ENCODE assay signal across 3 cellular contexts in genomic region chr18:27762054-27762453, GRCh38.
TF ChIP-seq lines count a peak whose summit lies in the region.

No MANE protein-coding gene starts in this region.

TF ChIP-seq in SK-N-SH, 30 proteins besides CTCF, POLR2A, EP300 and RAD21:
- TF ChIP-seq MAX (IDR thresholded peaks at IDR 0.05; ENCODE audit: low read depth), result no peak
- TF ChIP-seq TCF12 (IDR thresholded peaks at IDR 0.05), result no peak
- TF ChIP-seq NFIC (IDR thresholded peaks at IDR 0.05; ENCODE audit: borderline replicate concordance), result no peak
- TF ChIP-seq TEAD4 (IDR thresholded peaks at IDR 0.05; ENCODE audit: borderline replicate concordance, insufficient read depth), result no peak
- TF ChIP-seq, protein P1, sequence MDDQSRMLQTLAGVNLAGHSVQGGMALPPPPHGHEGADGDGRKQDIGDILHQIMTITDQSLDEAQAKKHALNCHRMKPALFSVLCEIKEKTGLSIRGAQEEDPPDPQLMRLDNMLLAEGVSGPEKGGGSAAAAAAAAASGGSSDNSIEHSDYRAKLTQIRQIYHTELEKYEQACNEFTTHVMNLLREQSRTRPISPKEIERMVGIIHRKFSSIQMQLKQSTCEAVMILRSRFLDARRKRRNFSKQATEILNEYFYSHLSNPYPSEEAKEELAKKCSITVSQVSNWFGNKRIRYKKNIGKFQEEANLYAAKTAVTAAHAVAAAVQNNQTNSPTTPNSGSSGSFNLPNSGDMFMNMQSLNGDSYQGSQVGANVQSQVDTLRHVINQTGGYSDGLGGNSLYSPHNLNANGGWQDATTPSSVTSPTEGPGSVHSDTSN (IDR thresholded peaks at IDR 0.05), result no peak
- no peak for TF ChIP-seq JUND (IDR thresholded peaks at IDR 0.05)
- no peak for TF ChIP-seq GABPA (IDR thresholded peaks at IDR 0.05; ENCODE audit: low read depth)
- no peak for TF ChIP-seq RCOR1 (IDR thresholded peaks at IDR 0.05; ENCODE audit: low read length)
- TF ChIP-seq FOXM1 (IDR thresholded peaks at IDR 0.05; ENCODE audit: low read depth), result no peak
- TF ChIP-seq USF1 (IDR thresholded peaks at IDR 0.05; ENCODE audit: borderline replicate concordance, low read depth), result no peak
TF ChIP-seq in SK-N-SH: peak in this region for 0.

TF ChIP-seq in SK-N-SH treated with all-trans-retinoic acid at 6 μM for 48 hours, 23 proteins besides CTCF, POLR2A, EP300 and RAD21 (continued from another document):
- TF ChIP-seq POU6F1 (CRISPR knock-in tag; IDR thresholded peaks at IDR 0.05; ENCODE audit: borderline replicate concordance, low read depth) (no peak), ESRRG (CRISPR knock-in tag; IDR thresholded peaks at IDR 0.05) (no peak), ARNTL (CRISPR knock-in tag; IDR thresholded peaks at IDR 0.05; ENCODE audit: borderline replicate concordance, low read depth) (no peak), PATZ1 (CRISPR knock-in tag; IDR thresholded peaks at IDR 0.05; ENCODE audit: borderline replicate concordance) (no peak)

TF ChIP-seq in H1, 55 proteins besides CTCF, POLR2A, EP300 and RAD21:
- TF ChIP-seq ATF2 (IDR thresholded peaks at IDR 0.05; ENCODE audit: low read length) (no peak), JUND (IDR thresholded peaks at IDR 0.05; ENCODE audit: low read length) (no peak), JUN (IDR thresholded peaks at IDR 0.05; ENCODE audit: low read depth, low read length) (no peak), RXRA (IDR thresholded peaks at IDR 0.05; ENCODE audit: insufficient read depth, low read depth, low read length) (no peak), RBBP5 (IDR thresholded peaks at IDR 0.05; ENCODE audit: borderline replicate concordance, low read depth, low read length) (no peak), RNF2 (IDR thresholded peaks at IDR 0.05; ENCODE audit: borderline replicate concordance, low read depth, low read length, missing control alignments, poor library complexity, severe bottlenecking) (no peak), NANOG (IDR thresholded peaks at IDR 0.05; ENCODE audit: insufficient read depth, low read depth, low read length, poor library complexity, severe bottlenecking) (no peak), HDAC6 (IDR thresholded peaks at IDR 0.05; ENCODE audit: low read depth, low read length) (no peak), NRF1 (IDR thresholded peaks at IDR 0.05; ENCODE audit: low read depth, low read length) (no peak), TEAD4 (IDR thresholded peaks at IDR 0.05; ENCODE audit: low read depth, low read length) (no peak), MAX (IDR thresholded peaks at IDR 0.05) (no peak), CHD2 (IDR thresholded peaks at IDR 0.05; ENCODE audit: low read length) (no peak), SRF (IDR thresholded peaks at IDR 0.05; ENCODE audit: low read depth, low read length) (no peak), BCL11A (IDR thresholded peaks at IDR 0.05; ENCODE audit: low read depth in 2 of 2, low read length in 2 of 2) (no peak), CREB1 (IDR thresholded peaks at IDR 0.05) (no peak), EZH2 (IDR thresholded peaks at IDR 0.05; ENCODE audit: low read depth, low read length, severe bottlenecking) (no peak), KDM1A (IDR thresholded peaks at IDR 0.05; ENCODE audit: borderline replicate concordance, low read length) (no peak), TCF12 (IDR thresholded peaks at IDR 0.05; ENCODE audit: low read depth, low read length) (no peak), BRCA1 (IDR thresholded peaks at IDR 0.05; ENCODE audit: low read depth, low read length) (no peak)
